Comparison of ENCODE assay signal across 23 cellular contexts in genomic region chr4:78179188-78179587, GRCh38.
"Had no signal": no experiment of that assay in that cellular context is flagged by ENCODE, and none has a peak within 500 bp of the region (broad histone marks: within the 10 kb centered on the region; RNA-seq: fewer than 3 reads in every experiment).

No MANE protein-coding gene starts in this region.

- H3K4me1 Mint-ChIP-seq: activated CD4-positive, alpha-beta memory T cell treated with anti-CD3 and anti-CD28 coated beads, Interleukin-2, amount 10 ng/mL, durations not matched to agents 7 days and 5 days; activated CD4-positive, alpha-beta T cell treated with anti-CD3 and anti-CD28 coated beads, Interleukin-2, amount 10 ng/mL, durations not matched to agents 7 days and 5 days; activated naive CD4-positive, alpha-beta T cell treated with anti-CD3 and anti-CD28 coated beads, Interleukin-2, amount 10 ng/mL, durations not matched to agents 7 days and 5 days; activated naive CD8-positive, alpha-beta T cell treated with anti-CD3 and anti-CD28 coated beads for 36 hours had no signal

- H3K4me3 ChIP-seq: Peyer's patch, SJCRH30 had no signal

- H3K4me1 ChIP-seq: Peyer's patch had no signal

- H3K27ac ChIP-seq: Peyer's patch, RWPE1, SJCRH30, VCaP had no signal

- H3K9me3 Mint-ChIP-seq: activated CD4-positive, alpha-beta T cell treated with anti-CD3 and anti-CD28 coated beads, Interleukin-2, amount 10 ng/mL, durations not matched to agents 7 days and 5 days; activated naive CD4-positive, alpha-beta T cell treated with anti-CD3 and anti-CD28 coated beads, Interleukin-2, amount 10 ng/mL, durations not matched to agents 7 days and 5 days; activated naive CD8-positive, alpha-beta T cell treated with anti-CD3 and anti-CD28 coated beads for 36 hours; activated T-helper 2 cell treated with anti-CD3 and anti-CD28 coated beads, Interferon-gamma antibody, Interleukin-2, Interleukin-4, amounts not matched to agents 10 μg/mL and 5 μg/mL and 100 μg/mL, durations not matched to agents 14 hours and 24 hours and 36 hours had no signal

- DNase-seq: activated CD4-positive, alpha-beta memory T cell treated with anti-CD3 and anti-CD28 coated beads, Interleukin-2, amount 10 ng/mL, durations not matched to agents 7 days and 5 days; activated CD4-positive, alpha-beta T cell treated with anti-CD3 and anti-CD28 coated beads, Interleukin-2, amount 10 ng/mL, durations not matched to agents 7 days and 5 days; activated CD4-positive, CD25-positive, alpha-beta regulatory T cell; activated gamma-delta T cell treated with Interleukin-2 at 50 U/mL for 16 hours; activated naive CD4-positive, alpha-beta T cell treated with anti-CD3 and anti-CD28 coated beads, Interleukin-2, amount 10 ng/mL, durations not matched to agents 7 days and 5 days; activated naive CD8-positive, alpha-beta T cell treated with anti-CD3 and anti-CD28 coated beads for 36 hours; activated T-cell treated with anti-CD3 and anti-CD28 coated beads, Interleukin-2, amount 50 U/mL, for 72 hours; KG1; NCI-H1092 treated with DMSO at 0.1 percent for 48 hours; NCI-H1417 treated with DMSO at 0.1 percent for 48 hours; NCI-H1694; NCI-H2029; NCI-H2107; NCI-H510A treated with DMSO at 0.1 percent for 48 hours; NCI-H69; Peyer's patch; Right ventricle myocardium superior; SJCRH30; SK-N-SH; T-helper 1 cell had no signal

- H3K27ac Mint-ChIP-seq: activated CD4-positive, alpha-beta memory T cell treated with anti-CD3 and anti-CD28 coated beads, Interleukin-2, amount 10 ng/mL, durations not matched to agents 7 days and 5 days; activated CD4-positive, alpha-beta T cell treated with anti-CD3 and anti-CD28 coated beads, Interleukin-2, amount 10 ng/mL, durations not matched to agents 7 days and 5 days; activated naive CD4-positive, alpha-beta T cell treated with anti-CD3 and anti-CD28 coated beads, Interleukin-2, amount 10 ng/mL, durations not matched to agents 7 days and 5 days; activated naive CD8-positive, alpha-beta T cell treated with anti-CD3 and anti-CD28 coated beads for 36 hours; activated T-cell treated with anti-CD3 and anti-CD28 coated beads, Interleukin-2, amount 50 U/mL, for 72 hours; activated T-helper 2 cell treated with anti-CD3 and anti-CD28 coated beads, Interferon-gamma antibody, Interleukin-2, Interleukin-4, amounts not matched to agents 10 μg/mL and 5 μg/mL and 100 μg/mL, durations not matched to agents 14 hours and 24 hours and 36 hours had no signal

- H3K4me2 ChIP-seq: SK-N-SH had no signal

- H3K27me3 Mint-ChIP-seq: activated CD4-positive, alpha-beta memory T cell treated with anti-CD3 and anti-CD28 coated beads, Interleukin-2, amount 10 ng/mL, durations not matched to agents 7 days and 5 days; activated CD4-positive, alpha-beta T cell treated with anti-CD3 and anti-CD28 coated beads, Interleukin-2, amount 10 ng/mL, durations not matched to agents 7 days and 5 days; activated naive CD4-positive, alpha-beta T cell treated with anti-CD3 and anti-CD28 coated beads, Interleukin-2, amount 10 ng/mL, durations not matched to agents 7 days and 5 days had no signal

- H3K36me3 Mint-ChIP-seq: activated naive CD4-positive, alpha-beta T cell treated with anti-CD3 and anti-CD28 coated beads, Interleukin-2, amount 10 ng/mL, durations not matched to agents 7 days and 5 days; activated naive CD8-positive, alpha-beta T cell treated with anti-CD3 and anti-CD28 coated beads for 36 hours had no signal

- H3K27me3 ChIP-seq: Peyer's patch, SJCRH30 had no signal

- H3K36me3 ChIP-seq: Peyer's patch, SJCRH30 had no signal

- H3K9ac ChIP-seq: SK-N-SH had no signal

- H3K4me3 Mint-ChIP-seq: activated CD4-positive, alpha-beta memory T cell treated with anti-CD3 and anti-CD28 coated beads, Interleukin-2, amount 10 ng/mL, durations not matched to agents 7 days and 5 days; activated CD4-positive, alpha-beta T cell treated with anti-CD3 and anti-CD28 coated beads, Interleukin-2, amount 10 ng/mL, durations not matched to agents 7 days and 5 days; activated naive CD4-positive, alpha-beta T cell treated with anti-CD3 and anti-CD28 coated beads, Interleukin-2, amount 10 ng/mL, durations not matched to agents 7 days and 5 days; activated naive CD8-positive, alpha-beta T cell treated with anti-CD3 and anti-CD28 coated beads for 36 hours; activated T-cell treated with anti-CD3 and anti-CD28 coated beads, Interleukin-2, amount 50 U/mL, for 72 hours had no signal

- H3K9me3 ChIP-seq: Peyer's patch, SJCRH30, SK-N-SH had no signal
